Comparison of ENCODE assay signal across 1 cellular context in the genomic region with DNA sequence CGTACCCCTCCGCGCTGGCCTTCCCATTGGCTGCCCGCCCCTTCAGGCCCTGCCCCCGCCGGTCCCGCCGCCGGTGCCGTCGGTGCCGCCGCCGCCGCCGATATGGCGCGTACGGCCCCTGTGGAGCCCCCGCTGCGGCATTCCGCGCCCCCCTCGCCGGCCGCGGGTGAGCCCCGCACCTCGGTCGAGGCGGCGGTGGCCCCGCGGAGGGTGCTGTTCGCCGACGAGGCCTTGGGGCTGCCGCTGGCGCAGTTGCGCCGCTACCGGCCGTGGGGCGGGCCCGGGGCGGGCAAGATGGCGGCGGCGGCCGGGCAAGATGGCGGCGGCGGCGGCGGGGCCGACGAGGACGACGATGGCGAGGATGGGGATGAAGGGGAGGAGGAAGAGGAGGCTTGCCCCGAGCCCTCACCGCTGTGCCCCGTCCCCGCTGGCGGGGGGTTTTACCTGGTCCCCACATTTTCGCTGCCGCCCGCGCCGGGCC.
TF ChIP-seq lines count a peak whose summit lies in the region.

A gene with protein sequence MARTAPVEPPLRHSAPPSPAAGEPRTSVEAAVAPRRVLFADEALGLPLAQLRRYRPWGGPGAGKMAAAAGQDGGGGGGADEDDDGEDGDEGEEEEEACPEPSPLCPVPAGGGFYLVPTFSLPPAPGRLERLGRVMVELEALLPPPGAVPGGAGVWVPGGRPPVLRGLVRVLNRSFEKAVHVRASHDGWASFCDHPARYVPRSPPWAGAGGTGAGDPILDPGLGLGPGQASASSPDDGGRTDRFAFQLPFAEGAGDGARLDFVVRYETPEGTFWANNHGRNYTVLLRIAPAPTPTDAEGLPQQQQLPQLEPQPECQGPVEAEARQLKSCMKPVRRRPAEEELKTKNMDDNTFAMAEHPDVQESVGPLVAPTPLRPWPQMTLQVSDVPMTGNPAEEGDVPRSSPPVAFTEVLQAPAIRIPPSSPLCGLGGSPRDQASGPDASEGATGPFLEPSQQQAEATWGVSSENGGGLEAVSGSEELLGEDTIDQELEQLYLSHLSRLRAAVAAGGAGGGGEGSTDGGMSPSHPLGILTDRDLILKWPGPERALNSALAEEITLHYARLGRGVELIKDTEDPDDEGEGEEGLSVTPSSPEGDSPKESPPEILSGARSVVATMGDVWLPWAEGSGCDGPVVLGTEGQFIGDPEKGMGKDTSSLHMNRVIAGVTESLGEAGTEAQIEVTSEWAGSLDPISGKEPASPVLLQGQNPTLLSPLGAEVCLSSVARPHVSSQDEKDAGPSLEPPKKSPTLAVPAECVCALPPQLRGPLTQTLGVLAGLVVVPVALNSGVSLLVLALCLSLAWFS (plus strand): TSS at position 26 of the 481 bp plus-strand sequence. CDS start 77 bp downstream, at position 103.

TF ChIP-seq in IMR-90, 13 proteins besides CTCF, POLR2A, EP300 and RAD21 (continued from another document):
- TF ChIP-seq FOS (IDR thresholded peaks at IDR 0.05; ENCODE audit: low read depth, low read length): no peak
- TF ChIP-seq SMC3 (IDR thresholded peaks at IDR 0.05; ENCODE audit: low read depth, low read length): no peak
- no peak for TF ChIP-seq CHD1 (IDR thresholded peaks at IDR 0.05; ENCODE audit: low read depth, low read length)
- no peak for TF ChIP-seq MAZ (IDR thresholded peaks at IDR 0.05; ENCODE audit: borderline replicate concordance, low read depth, low read length)
- no peak for TF ChIP-seq RCOR1 (IDR thresholded peaks at IDR 0.05; ENCODE audit: insufficient replicate concordance, low read length)
- no peak for TF ChIP-seq MAFK (IDR thresholded peaks at IDR 0.05; ENCODE audit: low read depth, low read length)
- no peak for TF ChIP-seq BHLHE40 (IDR thresholded peaks at IDR 0.05; ENCODE audit: low read depth, low read length)
- no peak for TF ChIP-seq ELK1 (IDR thresholded peaks at IDR 0.05; ENCODE audit: borderline replicate concordance, low read depth, low read length)
- TF ChIP-seq NFE2L2 (IDR thresholded peaks at IDR 0.05; ENCODE audit: low read depth, low read length): no peak
- TF ChIP-seq MXI1 (IDR thresholded peaks at IDR 0.05; ENCODE audit: borderline replicate concordance, low read depth, low read length): no peak
- TF ChIP-seq CEBPB (IDR thresholded peaks at IDR 0.05; ENCODE audit: low read depth, low read length): no peak
